In genomic region chr1:16055613-16056520, GRCh38 we compare ENCODE assay signal across 9 cellular contexts. TPM values are rescaled to one million over a fixed set of nuclear protein-coding genes. Genes with fewer than 3 reads are reported as not detected.
A peak's percentile ranks its signal among the peaks of the same experiment; 100 is the strongest.
DNase-seq lines count a peak whose midpoint lies in the region; ATAC-seq and TF ChIP-seq lines count a peak whose summit lies in the region.
"Had no signal": no experiment of that assay in that cellular context is flagged by ENCODE, and none has a peak within 500 bp of the region (broad histone marks: within the 10 kb centered on the region; RNA-seq: fewer than 3 reads in every experiment).

No MANE protein-coding gene starts in this region.

- H3K4me2 ChIP-seq in OCI-LY1 (ENCODE audit: low read length): no peak overlapping the region

- peak; percentile 58 for DNase-seq in NK-92 treated with Interleukin-12 subunit alpha and Interleukin-12 subunit beta, amount 100 ng/mL, for 24 hours (lab: John Stamatoyannopoulos, UW)
- DNase-seq in NK-92 (lab: John Stamatoyannopoulos, UW; ENCODE audit: unreplicated experiment) (no peak), HuH-7 (ENCODE audit: low spot score) (peak; percentile 88), epithelial cell of proximal tubule (ENCODE audit: low read depth) (no peak), naive B cell (peak; percentile 82)
- DNase-seq in activated CD8-positive, alpha-beta memory T cell treated with anti-CD3 and anti-CD28 coated beads, Interleukin-2, amount 50 U/mL, for 4 hours: peak; percentile 87
- peak; percentile 71 to 75 for DNase-seq in stimulated activated CD8-positive, alpha-beta memory T cell treated with anti-CD3 and anti-CD28 coated beads, Interleukin-7, amount 100 ng/mL, for 4 hours (ENCODE audit: low read depth in 2 of 2)

- H3K27ac ChIP-seq in OCI-LY1 (ENCODE audit: low read depth, low read length, poor library complexity, severe bottlenecking): no peak overlapping the region

- H4K20me1 ChIP-seq in OCI-LY1 (ENCODE audit: insufficient read depth, low read length): no peaks in the 10 kb centered on the region

- no peaks in the 10 kb centered on the region for H3F3A ChIP-seq in OCI-LY1 (ENCODE audit: insufficient read depth, low read length)

- peak; percentile 97 for ATAC-seq in naive B cell (ENCODE audit: low read depth in 2 of 2)

- H3K9me3 Mint-ChIP-seq in naive B cell: no peaks in the 10 kb centered on the region

- H3K36me3 ChIP-seq in OCI-LY1 (ENCODE audit: insufficient read depth, low read length): no peaks in the 10 kb centered on the region

- H3K36me3 Mint-ChIP-seq in naive B cell: no peaks in the 10 kb centered on the region

- H3K79me2 ChIP-seq in OCI-LY1 (ENCODE audit: insufficient read depth, low read length): no peaks in the 10 kb centered on the region

- TF ChIP-seq CTCF in OCI-LY1 (IDR thresholded peaks at IDR 0.05; ENCODE audit: low read length) (peak; percentile 89), epithelial cell of proximal tubule (conservative IDR thresholded peaks at IDR 0.05; ENCODE audit: low read depth, low read length) (peak; percentile 89)

- H3K4me1 ChIP-seq in OCI-LY1 (ENCODE audit: insufficient read depth, low read length, severe bottlenecking): no peaks in the 10 kb centered on the region

- H2AFZ ChIP-seq in OCI-LY1 (ENCODE audit: low read length): no peak overlapping the region

- no peak overlapping the region for H3K9ac ChIP-seq in OCI-LY1 (ENCODE audit: low read length)

- no peaks in the 10 kb centered on the region for H3K9me3 ChIP-seq in OCI-LY1 (ENCODE audit: low read length)

- H3K4me3 Mint-ChIP-seq in naive B cell: no peak overlapping the region

- H3K4me1 Mint-ChIP-seq in naive B cell: peaks cover 6 to 8% (median 7%) of the 10 kb centered on the region in 3 donors

- H3K27me3 ChIP-seq in OCI-LY1 (ENCODE audit: insufficient read depth, low read length): no peaks in the 10 kb centered on the region

- no peak overlapping the region for H3K4me3 ChIP-seq in OCI-LY1 (ENCODE audit: low read depth, low read length, poor library complexity, severe bottlenecking)
- H3K4me3 ChIP-seq in epithelial cell of proximal tubule (ENCODE audit: low read depth, low read length): no peak overlapping the region

- peaks cover 5 to 26% (median 16%) of the 10 kb centered on the region in 3 donors for H3K27me3 Mint-ChIP-seq in naive B cell

- no peaks in the 10 kb centered on the region for H3K9me2 ChIP-seq in OCI-LY1 (ENCODE audit: low read depth, low read length)

- H3K27ac Mint-ChIP-seq in naive B cell: peak overlapping the region in 3 of 6 donors; percentile 25 to 30 (median 28)

RNA-seq across cellular contexts. Expression of gene CLCNKB, which starts 12.3 kb away (rescaled TPM):
- 0.98 TPM in 1 of 2 replicates, not detected in the other for total RNA-seq in epithelial cell of proximal tubule
- polyA plus RNA-seq in naive B cell (ENCODE audit: low read depth in 6 of 6): not detected

RNA-seq across cellular contexts. Expression of gene FAM131C, which starts 17.6 kb away (rescaled TPM):
- 0.46 TPM in 1 of 2 replicates, not detected in the other for total RNA-seq in epithelial cell of proximal tubule
- polyA plus RNA-seq in naive B cell (ENCODE audit: low read depth in 6 of 6): not detected
- total RNA-seq: urinary bladder had no signal

RNA-seq across cellular contexts. Expression of gene CLCNKA, which starts 34.0 kb away (rescaled TPM):
- total RNA-seq in epithelial cell of proximal tubule: 0.14 TPM in 1 of 2 replicates, not detected in the other
- not detected for polyA plus RNA-seq in naive B cell (ENCODE audit: low read depth in 6 of 6)
- total RNA-seq: urinary bladder had no signal

RNA-seq across cellular contexts. Expression of gene HSPB7, which starts 38.0 kb away (rescaled TPM):
- total RNA-seq in epithelial cell of proximal tubule: not detected in 2 replicates
- polyA plus RNA-seq in naive B cell (ENCODE audit: low read depth in 6 of 6): not detected

RNA-seq across cellular contexts. Expression of gene SRARP, which starts 51.8 kb away (rescaled TPM):
- not detected in 2 replicates for total RNA-seq in epithelial cell of proximal tubule
- not detected for polyA plus RNA-seq in naive B cell (ENCODE audit: low read depth in 6 of 6)
- total RNA-seq: urinary bladder had no signal

Comparison
In these comparisons a context has a peak if more than half of its experiments do, and no peak if none do; other contexts are left out.
1. DNase-seq: peak in NK-92 treated with Interleukin-12 subunit alpha and Interleukin-12 subunit beta, amount 100 ng/mL, for 24 hours (single experiment), HuH-7 (single experiment), activated CD8-positive, alpha-beta memory T cell treated with anti-CD3 and anti-CD28 coated beads, Interleukin-2, amount 50 U/mL, for 4 hours (single experiment), naive B cell (single experiment) and stimulated activated CD8-positive, alpha-beta memory T cell treated with anti-CD3 and anti-CD28 coated beads, Interleukin-7, amount 100 ng/mL, for 4 hours (2 of 2); none in NK-92 (single experiment) and epithelial cell of proximal tubule (single experiment).